11 cellular contexts compared by ENCODE assay signal in genomic region chr17:58786586-58787295, GRCh38. TPM values are rescaled to one million over a fixed set of nuclear protein-coding genes. Genes with fewer than 3 reads are reported as not detected.
DNase-seq lines count a peak whose midpoint lies in the region; ATAC-seq and TF ChIP-seq lines count a peak whose summit lies in the region.
"Had no signal": no experiment of that assay in that cellular context is flagged by ENCODE, and none has a peak within 500 bp of the region (broad histone marks: within the 10 kb centered on the region; RNA-seq: fewer than 3 reads in every experiment).

No MANE protein-coding gene starts in this region.

- WGBS in trophoblast cell (ENCODE audit: extremely low coverage, insufficient coverage, insufficient read length) = no CpG with 5 or more reads among the region's 3 CpGs

- no peak overlapping the region for H3K18ac ChIP-seq in trophoblast cell (ENCODE audit: low read length)

- TF ChIP-seq CTCF in choroid plexus epithelial cell (conservative IDR thresholded peaks at IDR 0.05; ENCODE audit: low read depth, low read length) = no peak

- no peak overlapping the region for H3K4me2 ChIP-seq in trophoblast cell (ENCODE audit: low read length)

- H3K79me1 ChIP-seq in trophoblast cell (ENCODE audit: low read length) = no peaks in the 10 kb centered on the region

- no peak for ATAC-seq in stimulated activated naive CD8-positive, alpha-beta T cell treated with anti-CD3 and anti-CD28 coated beads, Interleukin-15, amount 100 ng/mL, for 72 hours
- ATAC-seq: gastroesophageal sphincter had no signal

- H3K14ac ChIP-seq in trophoblast cell (ENCODE audit: low read length) = no peak overlapping the region

- H3K79me2 ChIP-seq in trophoblast cell (ENCODE audit: control insufficient read depth, insufficient read depth, low read length, poor library complexity) = no peaks in the 10 kb centered on the region

- DNase-seq in EL (peak; percentile 91), NCI-H460 (ENCODE audit: extremely low read depth, low read depth) (peak; percentile 37), choroid plexus epithelial cell (ENCODE audit: low read depth) (peak; percentile 92), trophoblast cell (peak; percentile 27 to 74), midbrain (lab: John Stamatoyannopoulos, UW) (no peak)
- no peak for DNase-seq in activated T-cell treated with anti-CD3 and anti-CD28 coated beads, Interleukin-2, amount 50 U/mL, for 1 hour
- DNase-seq in stimulated activated naive CD8-positive, alpha-beta T cell treated with anti-CD3 and anti-CD28 coated beads, Interleukin-15, amount 100 ng/mL, for 72 hours = no peak
- no peak for DNase-seq in activated naive CD4-positive, alpha-beta T cell treated with anti-CD3 and anti-CD28 coated beads, Interleukin-2, amount 10 ng/mL, durations not matched to agents 7 days and 5 days
- DNase-seq: uterus had no signal

- H2BK120ac ChIP-seq in trophoblast cell (ENCODE audit: insufficient read depth, low read length, poor library complexity) = no peak overlapping the region

- H2BK5ac ChIP-seq in trophoblast cell (ENCODE audit: low read depth, low read length, poor library complexity) = no peak overlapping the region

- no peak overlapping the region for H3K4me3 ChIP-seq in choroid plexus epithelial cell (ENCODE audit: low read depth, low read length)
- no peak overlapping the region for H3K4me3 ChIP-seq in trophoblast cell (ENCODE audit: low read depth, low read length)
- H3K4me3 ChIP-seq: gastroesophageal sphincter, uterus had no signal

- H4K12ac ChIP-seq in trophoblast cell (ENCODE audit: low read depth, low read length) = no peak overlapping the region

- no peak overlapping the region for H4K8ac ChIP-seq in trophoblast cell (ENCODE audit: low read depth, low read length)

- H2AFZ ChIP-seq in trophoblast cell (ENCODE audit: insufficient read depth, low read length, poor library complexity) = no peak overlapping the region

- no peak overlapping the region for H4K91ac ChIP-seq in trophoblast cell (ENCODE audit: low read depth, low read length)

- CTCF ChIA-PET in activated naive CD4-positive, alpha-beta T cell treated with anti-CD3 and anti-CD28 coated beads, Interleukin-2, amount 10 ng/mL, durations not matched to agents 7 days and 5 days (lab: Charles Lee) = no interaction called here

- no peaks in the 10 kb centered on the region for H3K36me3 Mint-ChIP-seq in activated naive CD4-positive, alpha-beta T cell treated with anti-CD3 and anti-CD28 coated beads, Interleukin-2, amount 10 ng/mL, durations not matched to agents 7 days and 5 days
- H3K36me3 Mint-ChIP-seq: activated naive CD4-positive, alpha-beta T cell treated with anti-CD3 and anti-CD28 coated beads, Interleukin-2, amount 50 U/mL, for 24 hours had no signal

- no peaks in the 10 kb centered on the region for H3K9me3 ChIP-seq in trophoblast cell (ENCODE audit: insufficient read depth, low read depth, low read length)
- H3K9me3 ChIP-seq: gastroesophageal sphincter, uterus had no signal

- H3K27ac ChIP-seq in trophoblast cell (ENCODE audit: low read depth, low read length) = no peak overlapping the region
- H3K27ac ChIP-seq: gastroesophageal sphincter, uterus had no signal

- no peak overlapping the region for H3K4me3 Mint-ChIP-seq in stimulated activated naive CD8-positive, alpha-beta T cell treated with anti-CD3 and anti-CD28 coated beads, Interleukin-15, amount 100 ng/mL, for 72 hours
- no peak overlapping the region for H3K4me3 Mint-ChIP-seq in activated naive CD4-positive, alpha-beta T cell treated with anti-CD3 and anti-CD28 coated beads, Interleukin-2, amount 10 ng/mL, durations not matched to agents 7 days and 5 days
- H3K4me3 Mint-ChIP-seq: activated naive CD4-positive, alpha-beta T cell treated with anti-CD3 and anti-CD28 coated beads, Interleukin-2, amount 50 U/mL, for 24 hours had no signal

- H3K9me3 Mint-ChIP-seq in stimulated activated naive CD8-positive, alpha-beta T cell treated with anti-CD3 and anti-CD28 coated beads, Interleukin-15, amount 100 ng/mL, for 72 hours = no peaks in the 10 kb centered on the region
- no peaks in the 10 kb centered on the region for H3K9me3 Mint-ChIP-seq in activated naive CD4-positive, alpha-beta T cell treated with anti-CD3 and anti-CD28 coated beads, Interleukin-2, amount 10 ng/mL, durations not matched to agents 7 days and 5 days
- H3K9me3 Mint-ChIP-seq: activated naive CD4-positive, alpha-beta T cell treated with anti-CD3 and anti-CD28 coated beads, Interleukin-2, amount 50 U/mL, for 24 hours had no signal

- H2BK12ac ChIP-seq in trophoblast cell (ENCODE audit: low read length) = no peak overlapping the region

- no peaks in the 10 kb centered on the region for H3K4me1 ChIP-seq in trophoblast cell (ENCODE audit: control insufficient read depth in 1 of 2, insufficient read depth in 2 of 2, low read length in 2 of 2)
- H3K4me1 ChIP-seq: gastroesophageal sphincter, uterus had no signal

- H3K27me3 Mint-ChIP-seq in stimulated activated naive CD8-positive, alpha-beta T cell treated with anti-CD3 and anti-CD28 coated beads, Interleukin-15, amount 100 ng/mL, for 72 hours = no peaks in the 10 kb centered on the region
- H3K27me3 Mint-ChIP-seq in activated naive CD4-positive, alpha-beta T cell treated with anti-CD3 and anti-CD28 coated beads, Interleukin-2, amount 10 ng/mL, durations not matched to agents 7 days and 5 days = peaks cover 6% of the 10 kb centered on the region

- peak overlapping the region in 1 of 2 donors; percentile 74 for H3K27ac Mint-ChIP-seq in stimulated activated naive CD8-positive, alpha-beta T cell treated with anti-CD3 and anti-CD28 coated beads, Interleukin-15, amount 100 ng/mL, for 72 hours
- H3K27ac Mint-ChIP-seq in activated naive CD4-positive, alpha-beta T cell treated with anti-CD3 and anti-CD28 coated beads, Interleukin-2, amount 10 ng/mL, durations not matched to agents 7 days and 5 days = no peak overlapping the region
- H3K27ac Mint-ChIP-seq: activated naive CD4-positive, alpha-beta T cell treated with anti-CD3 and anti-CD28 coated beads, Interleukin-2, amount 50 U/mL, for 24 hours had no signal

- H2AK5ac ChIP-seq in trophoblast cell (ENCODE audit: low read length) = no peak overlapping the region

- H3K36me3 ChIP-seq in trophoblast cell (ENCODE audit: control insufficient read depth in 1 of 2, insufficient read depth in 2 of 2, low read length in 2 of 2) = no peaks in the 10 kb centered on the region
- H3K36me3 ChIP-seq: gastroesophageal sphincter, uterus had no signal

- H3K27me3 ChIP-seq in trophoblast cell (ENCODE audit: insufficient read depth, low read length) = no peaks in the 10 kb centered on the region
- H3K27me3 ChIP-seq: gastroesophageal sphincter, uterus had no signal

- H3K4ac ChIP-seq in trophoblast cell (ENCODE audit: low read depth, low read length) = no peak overlapping the region

- H3K23ac ChIP-seq in trophoblast cell (ENCODE audit: low read length) = no peak overlapping the region

- peaks cover 6% of the 10 kb centered on the region for H3K4me1 Mint-ChIP-seq in stimulated activated naive CD8-positive, alpha-beta T cell treated with anti-CD3 and anti-CD28 coated beads, Interleukin-15, amount 100 ng/mL, for 72 hours
- no peaks in the 10 kb centered on the region for H3K4me1 Mint-ChIP-seq in activated naive CD4-positive, alpha-beta T cell treated with anti-CD3 and anti-CD28 coated beads, Interleukin-2, amount 10 ng/mL, durations not matched to agents 7 days and 5 days

- no peak overlapping the region for H3K9ac ChIP-seq in trophoblast cell (ENCODE audit: low read length)

RNA-seq across cellular contexts. Expression of gene PPM1E, which starts 31.1 kb away (rescaled TPM):
- 0.87 and 0.92 TPM in 2 replicates for total RNA-seq in NCI-H460 (2014; rRNA removed; shearing (Covaris generic))
- 0.13 and 0.57 TPM in 2 replicates for polyA plus RNA-seq in NCI-H460 (2014; cell fraction: nucleus; rRNA removed)
- polyA plus RNA-seq in trophoblast cell (2013) = 0.03 and 0.05 TPM in 2 replicates

Comparison
In these comparisons a context has a peak if more than half of its experiments do, and no peak if none do; other contexts are left out.
1. DNase-seq: peak in EL (single experiment), NCI-H460 (single experiment), choroid plexus epithelial cell (single experiment) and trophoblast cell (2 of 2); none in activated T-cell treated with anti-CD3 and anti-CD28 coated beads, Interleukin-2, amount 50 U/mL, for 1 hour (single experiment), stimulated activated naive CD8-positive, alpha-beta T cell treated with anti-CD3 and anti-CD28 coated beads, Interleukin-15, amount 100 ng/mL, for 72 hours (0 of 2), activated naive CD4-positive, alpha-beta T cell treated with anti-CD3 and anti-CD28 coated beads, Interleukin-2, amount 10 ng/mL, durations not matched to agents 7 days and 5 days (single experiment) and midbrain (single experiment).